In the genomic region with DNA sequence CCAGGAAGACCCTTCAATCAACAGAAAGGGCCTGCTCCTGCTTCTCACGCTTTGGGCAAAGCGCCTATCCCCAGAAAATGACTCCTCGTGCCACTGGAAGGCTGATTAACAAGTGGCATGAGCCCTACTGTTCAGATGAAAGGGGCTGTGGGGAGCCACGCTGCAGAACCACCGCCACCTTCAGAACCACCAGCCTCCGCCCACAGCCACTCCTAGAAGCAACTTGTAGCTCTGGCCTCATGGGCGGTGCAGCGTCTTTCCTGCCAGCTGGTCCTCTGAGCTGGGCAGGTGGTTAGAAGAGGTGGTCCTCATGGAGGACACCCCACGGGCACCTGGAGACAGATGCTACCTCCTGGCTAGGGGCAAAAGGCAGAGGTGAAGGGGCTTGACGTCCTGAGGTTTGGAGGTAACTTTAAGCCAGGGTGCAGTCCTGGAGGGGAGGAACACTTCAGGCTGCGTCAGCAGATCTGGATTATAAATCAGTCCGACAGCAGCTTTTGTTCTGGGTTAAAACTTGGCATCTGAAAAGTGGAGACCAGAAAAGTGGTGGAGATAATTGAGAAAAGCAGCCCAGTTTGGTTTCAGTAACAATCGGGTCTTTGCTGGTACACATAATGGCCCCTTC, we compare ENCODE assay signal across 9 cellular contexts. TPM values are rescaled to one million over a fixed set of nuclear protein-coding genes. Genes with fewer than 3 reads are reported as not detected.
A peak's percentile ranks its signal among the peaks of the same experiment; 100 is the strongest.
DNase-seq lines count a peak whose midpoint lies in the region; ATAC-seq, FAIRE-seq and TF ChIP-seq lines count a peak whose summit lies in the region.
"Had no signal": no experiment of that assay in that cellular context is flagged by ENCODE, and none has a peak within 500 bp of the region (broad histone marks: within the 10 kb centered on the region; RNA-seq: fewer than 3 reads in every experiment).

No MANE protein-coding gene starts in this region.

- CTCF ChIA-PET in HEK293T (lab: Yijun Ruan, JAX) (interaction anchor here (1.1 kb wide), 1 partner anchor 80 kb away, joined by 6 read pairs; no protein-coding TSS in a partner anchor), K562 (lab: Yijun Ruan, JAX; ENCODE audit: low intra/inter-chr PET ratio) (interaction anchor here (1.5 kb wide), 1 partner anchor 90 kb away, joined by 5 read pairs; no protein-coding TSS in a partner anchor)

- peaks cover 70% of the 10 kb centered on the region for H3K79me2 ChIP-seq in K562 (ENCODE audit: control insufficient read depth, insufficient read depth, low read length)

- H3K9me3 ChIP-seq in K562 (replicated peaks; ENCODE audit: control insufficient read depth, insufficient read depth, low read depth, low read length), result no peaks in the 10 kb centered on the region
- H3K9me3 ChIP-seq in BE2C, result no peaks in the 10 kb centered on the region

- peak; percentile 13; the same call in 2 of the 3 replicates for ATAC-seq in K562
- ATAC-seq in left colon, result peak; percentile 56
- ATAC-seq in HG03520 (IDR thresholded peaks at IDR 0.05; ENCODE audit: unreplicated experiment), result no peak

- no peak for TF ChIP-seq CTCF in K562 (IDR thresholded peaks at IDR 0.05 in 2 of 3, conservative IDR thresholded peaks at IDR 0.05 in 1 of 3; ENCODE audit: insufficient read depth in 2 of 3, low read depth in 1 of 3, low read length in 3 of 3)
- TF ChIP-seq CTCF in BE2C (IDR thresholded peaks at IDR 0.05; ENCODE audit: low read depth, low read length), result no peak
- TF ChIP-seq CTCF in GM13977 (IDR thresholded peaks at IDR 0.05; ENCODE audit: extremely low read depth, insufficient read depth, missing control alignments), result no peak

- in situ Hi-C loops in K562 (cut with MboI), result loop anchor here (25.0 kb wide), 1 partner anchor 242 kb away; the partner anchor contains the start of gene ANKRD36
- in situ Hi-C loops in GM13977 (cut with MboI; ENCODE audit: low pct_unique_long_range_greater_than_20kb, low sequenced_read_pairs, unreplicated experiment), result no loop called here

- WGBS in K562 (ENCODE audit: insufficient coverage, low coverage, missing lambda C conversion rate), result 0% methylated on average over 11 of the region's 13 CpGs

- peak overlapping the region; percentile 71 for H2AFZ ChIP-seq in K562 (ENCODE audit: low read depth, low read length)

- peak overlapping the region; percentile 90 to 100 for H3K9ac ChIP-seq in K562 (ENCODE audit: insufficient read depth in 1 of 2, low read depth in 2 of 2, low read length in 2 of 2)

- TSS peak; percentile 75 for BruUV-seq in K562 (replicated peaks; lab: Mats Ljungman, UMichigan)

- DNase-seq in HEK293T (ENCODE audit: extremely low spot score), result no peak
- peak in 4 of 5 donors; percentile 55 to 60 (median 57) for DNase-seq in T-helper 1 cell
- DNase-seq in K562 (ENCODE audit: extremely low read depth in 1 of 4, low spot score in 3 of 4), result peak in 3 of 4 experiments; percentile 38 to 71 (median 45)
- peak; percentile 73 to 75 for DNase-seq in left colon
- DNase-seq in stimulated activated CD4-positive, alpha-beta T cell treated with anti-CD3 and anti-CD28 coated beads, TNF-alpha, amount 100 ng/mL, for 4 hours (ENCODE audit: low read depth in 3 of 3), result peak in 2 of 3 experiments; percentile 36 to 40
- DNase-seq in BE2C, result no peak
- DNase-seq in GM13977 (ENCODE audit: low spot score), result no peak

- peaks cover 16% of the 10 kb centered on the region; the same call in 1 of the 2 replicates for H4K20me1 ChIP-seq in K562 (replicated peaks; ENCODE audit: control insufficient read depth, insufficient read depth, low read length)

- intact Hi-C loops in K562 (cut with micrococcal nuclease), result loop anchor here (5.0 kb wide), 1 partner anchor 82 kb away; no protein-coding TSS in a partner anchor
- intact Hi-C loops in left colon (cut with DNase I, micrococcal nuclease), result no loop called here

- H3K27me3 ChIP-seq in K562 (ENCODE audit: control insufficient read depth in 2 of 2, insufficient read depth in 2 of 2, low read length in 2 of 2) (no peaks in the 10 kb centered on the region), BE2C (no peaks in the 10 kb centered on the region)

- peak overlapping the region; percentile 95 for H3K27ac ChIP-seq in K562 (ENCODE audit: extremely low read depth, low read depth, low read length)
- H3K27ac ChIP-seq: SJSA1 had no signal

- peak; percentile 89 for FAIRE-seq in K562 (lab: Jason Lieb, UNC)

- no peak for TF ChIP-seq POLR2A in K562 (conservative IDR thresholded peaks at IDR 0.05)

- no peak for TF ChIP-seq RAD21 in K562 (CRISPR knock-in tag; conservative IDR thresholded peaks at IDR 0.05 in 1 of 2, IDR thresholded peaks at IDR 0.05 in 1 of 2)

- H3K4me3 ChIP-seq in K562 (peak overlapping the region; percentile 97), BE2C (ENCODE audit: low read depth, low read length) (no peak overlapping the region)

- H3K9me1 ChIP-seq in K562 (ENCODE audit: control insufficient read depth, insufficient read depth, low read length), result peaks cover 12% of the 10 kb centered on the region

- H3K36me3 ChIP-seq in K562 (ENCODE audit: control insufficient read depth, insufficient read depth, low read length) (peaks cover 29% of the 10 kb centered on the region), BE2C (no peaks in the 10 kb centered on the region)

- TF ChIP-seq EP300 in K562 (IDR thresholded peaks at IDR 0.05; ENCODE audit: low read length), result no peak

- POLR2A ChIA-PET in HEK293T (lab: Yijun Ruan, JAX), result interaction anchor here (0.8 to 1.1 kb wide), 2 partner anchors 13 to 21 kb away, joined by 3 to 11 read pairs; partner anchors contain the start of gene ANKRD39
- POLR2A ChIA-PET in K562 (lab: Yijun Ruan, JAX), result interaction anchor here (0.6 to 6.2 kb wide), 13 partner anchors 9 to 228 kb away, joined by 3 to 67 read pairs (median 4); partner anchors contain the start of gene ANKRD39

- peak overlapping the region; percentile 93 for H3K4me2 ChIP-seq in K562 (ENCODE audit: insufficient read depth, low read length)

- peaks cover 46 to 89% of the 10 kb centered on the region in 2 experiments for H3K4me1 ChIP-seq in K562 (replicated peaks in 1 of 2; ENCODE audit: control insufficient read depth in 2 of 2, insufficient read depth in 2 of 2, low read length in 2 of 2)
- H3K4me1 ChIP-seq in BE2C, result peaks cover 13% of the 10 kb centered on the region

RNA-seq across cellular contexts. Expression of gene SEMA4C, which starts 0.9 kb away (rescaled TPM):
- 229 and 466 TPM in 2 replicates for total RNA-seq in K562 (2011; cell fraction: chromatin; rRNA removed; ENCODE audit: low replicate concordance)
- 309 and 326 TPM in 2 replicates for total RNA-seq in K562 (2011; cell fraction: nucleolus; rRNA removed)
- total RNA-seq in K562 (2011; cell fraction: nucleoplasm; rRNA removed), result 244 and 282 TPM in 2 replicates
- 28.8 and 35.6 TPM in 2 replicates for total RNA-seq in K562 (2014; rRNA removed)
- total RNA-seq in K562 (2014; rRNA removed; fragmentation: Illumina TruSeq; extraction: Trizol), result 7.3 and 9.5 TPM in 2 replicates
- total RNA-seq in K562 (2015; rRNA removed; fragmentation: Illumina TruSeq; extraction: Trizol), result 23.9 and 24.6 TPM in 2 replicates
- total RNA-seq in K562 (2021), result 45.2 and 54.4 TPM in 2 replicates
- polyA plus RNA-seq in K562 (2011; rRNA removed), result 59.7 and 110 TPM in 2 replicates
- 50.2 and 68.3 TPM in 2 replicates for polyA plus RNA-seq in K562 (2011; cell fraction: cytosol; rRNA removed)
- polyA plus RNA-seq in K562 (2011; cell fraction: nucleus; rRNA removed), result 313 and 392 TPM in 2 replicates
- polyA plus RNA-seq in K562 (2012), result 39.1 and 59.5 TPM in 2 replicates
- polyA plus RNA-seq in K562 (2014; fragmentation: Illumina TruSeq; extraction: Trizol), result 21.8 and 29.4 TPM in 2 replicates
- polyA plus RNA-seq in K562 (2014; fragmentation: Nextera tagmentation; extraction: Ambion mirVana), result under 1 TPM; 0.32 to 0.89 TPM
- polyA plus RNA-seq in K562 (2014; rRNA removed), result 35.5 and 36.2 TPM in 2 replicates
- polyA minus RNA-seq in K562 (2011; rRNA and poly(A)+ RNA removed), result 56.4 and 73.7 TPM in 2 replicates
- 58.2 and 59.2 TPM in 2 replicates for polyA minus RNA-seq in K562 (2011; cell fraction: cytosol; rRNA and poly(A)+ RNA removed)
- 58.7 and 72.1 TPM in 2 replicates for polyA minus RNA-seq in K562 (2011; cell fraction: nucleus; rRNA and poly(A)+ RNA removed)
- 10 to 100 TPM; 13.2 to 17.5 TPM for total RNA-seq in left colon
- 32.7 TPM for polyA plus RNA-seq in BE2C (2012; ENCODE audit: insufficient read depth, insufficient read length, low read depth)

RNA-seq across cellular contexts. Expression of gene ANKRD39, which starts 12.9 kb away (rescaled TPM):
- total RNA-seq in K562 (2011; cell fraction: chromatin; rRNA removed; ENCODE audit: low replicate concordance), result 39.7 and 71.7 TPM in 2 replicates
- 42.2 and 44.1 TPM in 2 replicates for total RNA-seq in K562 (2011; cell fraction: nucleolus; rRNA removed)
- 34.4 and 37.9 TPM in 2 replicates for total RNA-seq in K562 (2011; cell fraction: nucleoplasm; rRNA removed)
- total RNA-seq in K562 (2014; rRNA removed) (33.1 and 50.4 TPM in 2 replicates), K562 (2014; rRNA removed; fragmentation: Illumina TruSeq; extraction: Trizol) (5.7 and 8.2 TPM in 2 replicates), K562 (2015; rRNA removed; fragmentation: Illumina TruSeq; extraction: Trizol) (21.2 and 21.9 TPM in 2 replicates), K562 (2021) (29.8 and 31.2 TPM in 2 replicates), left colon (10 to 100 TPM in 1 of 2 donors, 1 to 10 TPM in 1; 9.5 to 11.7 TPM)
- polyA plus RNA-seq in K562 (2011; rRNA removed) (23.8 and 33.3 TPM in 2 replicates), K562 (2014; fragmentation: Illumina TruSeq; extraction: Trizol) (15.0 and 22.7 TPM in 2 replicates), K562 (2014; fragmentation: Nextera tagmentation; extraction: Ambion mirVana) (10 to 100 TPM; 16.7 to 26.0 TPM), K562 (2014; rRNA removed) (28.1 and 48.3 TPM in 2 replicates)
- 27.1 and 60.5 TPM in 2 replicates for polyA plus RNA-seq in K562 (2011; cell fraction: cytosol; rRNA removed)
- 58.3 and 92.0 TPM in 2 replicates for polyA plus RNA-seq in K562 (2011; cell fraction: nucleus; rRNA removed)
- polyA plus RNA-seq in K562 (2012), result 28.4 and 31.7 TPM in 2 replicates
- 6.6 and 8.9 TPM in 2 replicates for polyA minus RNA-seq in K562 (2011; rRNA and poly(A)+ RNA removed)
- polyA minus RNA-seq in K562 (2011; cell fraction: cytosol; rRNA and poly(A)+ RNA removed), result 7.1 and 9.9 TPM in 2 replicates
- 15.1 and 21.2 TPM in 2 replicates for polyA minus RNA-seq in K562 (2011; cell fraction: nucleus; rRNA and poly(A)+ RNA removed)
- 28.5 TPM for polyA plus RNA-seq in BE2C (2012; ENCODE audit: insufficient read depth, insufficient read length, low read depth)

RNA-seq across cellular contexts. Expression of gene ANKRD23, which starts 26.9 kb away (rescaled TPM):
- total RNA-seq in K562 (2011; cell fraction: chromatin; rRNA removed; ENCODE audit: low replicate concordance), result 20.7 and 42.5 TPM in 2 replicates
- total RNA-seq in K562 (2011; cell fraction: nucleolus; rRNA removed), result 27.0 and 27.3 TPM in 2 replicates
- 19.0 and 21.1 TPM in 2 replicates for total RNA-seq in K562 (2011; cell fraction: nucleoplasm; rRNA removed)
- 2.7 and 3.1 TPM in 2 replicates for total RNA-seq in K562 (2014; rRNA removed)
- total RNA-seq in K562 (2014; rRNA removed; fragmentation: Illumina TruSeq; extraction: Trizol), result 1.8 and 2.0 TPM in 2 replicates
- total RNA-seq in K562 (2015; rRNA removed; fragmentation: Illumina TruSeq; extraction: Trizol), result 2.9 and 4.5 TPM in 2 replicates
- total RNA-seq in K562 (2021), result 2.8 and 4.1 TPM in 2 replicates
- polyA plus RNA-seq in K562 (2011; rRNA removed), result 4.8 and 7.5 TPM in 2 replicates
- 2.9 and 5.5 TPM in 2 replicates for polyA plus RNA-seq in K562 (2011; cell fraction: cytosol; rRNA removed)
- polyA plus RNA-seq in K562 (2011; cell fraction: nucleus; rRNA removed), result 40.8 and 73.8 TPM in 2 replicates
- 3.4 and 10.6 TPM in 2 replicates for polyA plus RNA-seq in K562 (2012)
- polyA plus RNA-seq in K562 (2014; fragmentation: Illumina TruSeq; extraction: Trizol), result 2.7 and 3.1 TPM in 2 replicates
- polyA plus RNA-seq in K562 (2014; fragmentation: Nextera tagmentation; extraction: Ambion mirVana), result under 1 TPM; 0.32 to 0.34 TPM
- 4.5 and 5.8 TPM in 2 replicates for polyA plus RNA-seq in K562 (2014; rRNA removed)
- polyA minus RNA-seq in K562 (2011; rRNA and poly(A)+ RNA removed), result 1.2 and 2.2 TPM in 2 replicates
- polyA minus RNA-seq in K562 (2011; cell fraction: cytosol; rRNA and poly(A)+ RNA removed), result 0.95 and 2.6 TPM in 2 replicates
- 6.3 and 6.9 TPM in 2 replicates for polyA minus RNA-seq in K562 (2011; cell fraction: nucleus; rRNA and poly(A)+ RNA removed)
- 1 to 10 TPM; 3.7 to 4.3 TPM for total RNA-seq in left colon
- 4.0 TPM for polyA plus RNA-seq in BE2C (2012; ENCODE audit: insufficient read depth, insufficient read length, low read depth)

RNA-seq across cellular contexts. Expression of gene CNNM3, which starts 54.7 kb away (rescaled TPM):
- 36.0 and 91.8 TPM in 2 replicates for total RNA-seq in K562 (2011; cell fraction: chromatin; rRNA removed; ENCODE audit: low replicate concordance)
- 60.5 and 68.7 TPM in 2 replicates for total RNA-seq in K562 (2011; cell fraction: nucleolus; rRNA removed)
- total RNA-seq in K562 (2011; cell fraction: nucleoplasm; rRNA removed), result 54.1 and 60.8 TPM in 2 replicates
- 6.0 and 7.7 TPM in 2 replicates for total RNA-seq in K562 (2014; rRNA removed)
- total RNA-seq in K562 (2014; rRNA removed; fragmentation: Illumina TruSeq; extraction: Trizol), result 4.5 and 6.5 TPM in 2 replicates
- total RNA-seq in K562 (2015; rRNA removed; fragmentation: Illumina TruSeq; extraction: Trizol), result 5.6 and 7.6 TPM in 2 replicates
- 16.9 TPM in 2 replicates for total RNA-seq in K562 (2021)
- 5.7 and 10.6 TPM in 2 replicates for polyA plus RNA-seq in K562 (2011; rRNA removed)
- 10.7 and 16.0 TPM in 2 replicates for polyA plus RNA-seq in K562 (2011; cell fraction: cytosol; rRNA removed)
- polyA plus RNA-seq in K562 (2011; cell fraction: nucleus; rRNA removed), result 25.5 and 35.7 TPM in 2 replicates
- 11.7 and 15.0 TPM in 2 replicates for polyA plus RNA-seq in K562 (2012)
- 11.7 and 11.8 TPM in 2 replicates for polyA plus RNA-seq in K562 (2014; fragmentation: Illumina TruSeq; extraction: Trizol)
- 1 to 10 TPM; 1.4 to 1.6 TPM for polyA plus RNA-seq in K562 (2014; fragmentation: Nextera tagmentation; extraction: Ambion mirVana)
- polyA plus RNA-seq in K562 (2014; rRNA removed), result 7.1 and 9.9 TPM in 2 replicates
- polyA minus RNA-seq in K562 (2011; rRNA and poly(A)+ RNA removed), result 12.8 and 16.0 TPM in 2 replicates
- 15.2 and 25.2 TPM in 2 replicates for polyA minus RNA-seq in K562 (2011; cell fraction: cytosol; rRNA and poly(A)+ RNA removed)
- polyA minus RNA-seq in K562 (2011; cell fraction: nucleus; rRNA and poly(A)+ RNA removed), result 15.1 and 17.1 TPM in 2 replicates
- 10 to 100 TPM; 25.4 to 25.8 TPM for total RNA-seq in left colon
- polyA plus RNA-seq in BE2C (2012; ENCODE audit: insufficient read depth, insufficient read length, low read depth), result 17.9 TPM

Comparison
In these comparisons a context has a peak if more than half of its experiments do, and no peak if none do; other contexts are left out.
1. DNase-seq: peak in T-helper 1 cell (4 of 5), K562 (3 of 4), left colon (2 of 2) and stimulated activated CD4-positive, alpha-beta T cell treated with anti-CD3 and anti-CD28 coated beads, TNF-alpha, amount 100 ng/mL, for 4 hours (2 of 3); none in HEK293T (single experiment), BE2C (single experiment) and GM13977 (single experiment).